Comparison of ENCODE assay signal across 15 cellular contexts in the genomic region with DNA sequence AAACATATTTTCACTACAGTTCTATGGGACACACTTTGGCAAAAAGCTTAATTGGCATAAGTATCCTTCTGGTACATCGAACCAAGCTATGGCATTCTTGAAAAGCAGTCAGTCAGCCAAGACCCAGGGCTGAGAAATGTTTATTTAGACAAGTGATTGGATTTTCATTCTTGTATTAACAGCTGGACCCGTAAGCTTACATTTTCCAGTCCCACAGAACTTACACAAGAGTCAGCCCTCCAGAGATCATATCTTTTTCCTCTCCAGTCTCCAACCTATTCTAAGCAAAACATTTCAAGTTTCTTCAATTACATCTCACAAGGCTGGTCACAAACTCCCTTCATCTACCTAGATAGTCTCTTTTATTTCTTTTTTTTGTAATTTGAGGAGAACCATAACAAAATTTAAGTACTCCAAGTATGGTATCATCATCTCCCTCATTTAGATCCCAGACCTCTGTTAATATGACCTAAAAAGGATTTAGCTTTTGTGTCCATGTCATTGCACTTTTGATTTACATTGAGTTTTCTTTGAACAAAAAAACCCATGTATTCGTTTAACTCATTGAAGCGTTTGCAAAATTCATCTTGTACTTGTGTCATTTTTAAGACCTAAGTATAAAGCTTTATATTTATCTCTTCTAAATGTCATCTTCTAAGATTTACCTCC.
"Had no signal": no experiment of that assay in that cellular context is flagged by ENCODE, and none has a peak within 500 bp of the region (broad histone marks: within the 10 kb centered on the region; RNA-seq: fewer than 3 reads in every experiment).

No MANE protein-coding gene starts in this region.

- H3K9me3 Mint-ChIP-seq: activated naive CD8-positive, alpha-beta T cell treated with anti-CD3 and anti-CD28 coated beads, Interleukin-2, amount 10 ng/mL, durations not matched to agents 7 days and 5 days; activated T-helper 17 cell treated with anti-CD3 and anti-CD28 coated beads, Interleukin-2, amount 50 U/mL, for 72 hours; central memory CD8-positive, alpha-beta T cell; WTC11 had no signal

- H3K27ac Mint-ChIP-seq: activated CD4-positive, alpha-beta T cell treated with anti-CD3 and anti-CD28 coated beads for 36 hours; activated naive CD8-positive, alpha-beta T cell treated with anti-CD3 and anti-CD28 coated beads, Interleukin-2, amount 10 ng/mL, durations not matched to agents 7 days and 5 days; activated T-helper 17 cell treated with anti-CD3 and anti-CD28 coated beads, Interleukin-2, amount 50 U/mL, for 72 hours; WTC11 had no signal

- H3K36me3 Mint-ChIP-seq: WTC11 had no signal

- H3K4me3 Mint-ChIP-seq: activated CD4-positive, alpha-beta T cell treated with anti-CD3 and anti-CD28 coated beads for 36 hours; activated naive CD8-positive, alpha-beta T cell treated with anti-CD3 and anti-CD28 coated beads, Interleukin-2, amount 10 ng/mL, durations not matched to agents 7 days and 5 days; activated T-helper 17 cell treated with anti-CD3 and anti-CD28 coated beads, Interleukin-2, amount 50 U/mL, for 72 hours; central memory CD8-positive, alpha-beta T cell; WTC11 had no signal

- DNase-seq: activated CD4-positive, alpha-beta T cell treated with anti-CD3 and anti-CD28 coated beads for 36 hours; activated CD4-positive, alpha-beta T cell treated with anti-CD3 and anti-CD28 coated beads, Interleukin-2, amount 50 U/mL, for 48 hours; activated naive CD4-positive, alpha-beta T cell treated with Interleukin-2 at 50 U/mL for 16 hours; activated naive CD8-positive, alpha-beta T cell treated with anti-CD3 and anti-CD28 coated beads, Interleukin-2, amount 10 ng/mL, durations not matched to agents 7 days and 5 days; anterior cingulate cortex; cortex of kidney; effector CD4-positive, alpha-beta T cell; glutamatergic neuron; hippocampal formation; occipital lobe; stimulated activated naive CD8-positive, alpha-beta T cell treated with anti-CD3 and anti-CD28 coated beads, Interleukin-15, Interleukin-2, amounts not matched to agents 100 U/mL and 50 U/mL, for 24 hours; uterus had no signal

- H3K4me1 Mint-ChIP-seq: activated T-helper 17 cell treated with anti-CD3 and anti-CD28 coated beads, Interleukin-2, amount 50 U/mL, for 72 hours; central memory CD8-positive, alpha-beta T cell had no signal

- H3K27me3 Mint-ChIP-seq: activated naive CD8-positive, alpha-beta T cell treated with anti-CD3 and anti-CD28 coated beads, Interleukin-2, amount 10 ng/mL, durations not matched to agents 7 days and 5 days had no signal
